Comparison of ENCODE assay signal across 1 cellular context in the genomic region with DNA sequence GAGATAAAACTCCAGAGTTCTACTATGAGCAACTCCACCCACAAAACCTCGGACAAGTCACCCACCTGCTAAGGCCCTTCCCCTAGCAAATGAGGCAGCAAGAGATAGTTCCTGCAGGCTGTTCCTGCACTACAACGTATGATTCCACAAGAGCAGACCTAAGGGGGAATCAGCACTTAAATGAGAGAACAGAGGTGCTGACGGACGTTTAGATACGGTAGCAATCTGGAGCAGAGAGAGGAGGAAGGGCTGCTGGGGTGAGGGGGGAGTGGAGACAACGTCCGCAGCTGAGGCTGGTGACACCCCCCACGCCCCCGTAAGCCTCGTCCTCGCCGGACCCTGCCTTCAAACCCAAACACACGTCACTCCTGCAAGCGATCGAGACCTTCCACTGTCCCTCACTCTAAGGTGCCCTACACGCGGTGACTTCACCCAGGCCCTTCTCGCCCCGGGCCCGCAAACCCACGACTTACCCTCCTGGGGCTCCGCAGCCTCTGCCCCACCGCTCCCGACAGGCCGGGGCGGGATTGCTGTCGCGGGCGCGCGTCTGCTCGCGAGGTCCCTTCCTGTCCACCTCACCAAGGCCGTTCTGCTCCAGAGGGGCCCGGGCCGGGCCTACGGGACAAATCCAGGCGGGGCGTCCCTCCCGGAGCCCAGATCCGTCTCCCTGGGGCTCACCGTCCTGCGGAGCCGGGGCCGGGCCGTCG.
A peak's percentile ranks its signal among the peaks of the same experiment; 100 is the strongest.
TF ChIP-seq lines count a peak whose summit lies in the region.

No MANE protein-coding gene starts in this region.

TF ChIP-seq in HepG2, 621 proteins besides CTCF, POLR2A, EP300 and RAD21 (continued from another document and continues in another):
- TF ChIP-seq, protein P1, sequence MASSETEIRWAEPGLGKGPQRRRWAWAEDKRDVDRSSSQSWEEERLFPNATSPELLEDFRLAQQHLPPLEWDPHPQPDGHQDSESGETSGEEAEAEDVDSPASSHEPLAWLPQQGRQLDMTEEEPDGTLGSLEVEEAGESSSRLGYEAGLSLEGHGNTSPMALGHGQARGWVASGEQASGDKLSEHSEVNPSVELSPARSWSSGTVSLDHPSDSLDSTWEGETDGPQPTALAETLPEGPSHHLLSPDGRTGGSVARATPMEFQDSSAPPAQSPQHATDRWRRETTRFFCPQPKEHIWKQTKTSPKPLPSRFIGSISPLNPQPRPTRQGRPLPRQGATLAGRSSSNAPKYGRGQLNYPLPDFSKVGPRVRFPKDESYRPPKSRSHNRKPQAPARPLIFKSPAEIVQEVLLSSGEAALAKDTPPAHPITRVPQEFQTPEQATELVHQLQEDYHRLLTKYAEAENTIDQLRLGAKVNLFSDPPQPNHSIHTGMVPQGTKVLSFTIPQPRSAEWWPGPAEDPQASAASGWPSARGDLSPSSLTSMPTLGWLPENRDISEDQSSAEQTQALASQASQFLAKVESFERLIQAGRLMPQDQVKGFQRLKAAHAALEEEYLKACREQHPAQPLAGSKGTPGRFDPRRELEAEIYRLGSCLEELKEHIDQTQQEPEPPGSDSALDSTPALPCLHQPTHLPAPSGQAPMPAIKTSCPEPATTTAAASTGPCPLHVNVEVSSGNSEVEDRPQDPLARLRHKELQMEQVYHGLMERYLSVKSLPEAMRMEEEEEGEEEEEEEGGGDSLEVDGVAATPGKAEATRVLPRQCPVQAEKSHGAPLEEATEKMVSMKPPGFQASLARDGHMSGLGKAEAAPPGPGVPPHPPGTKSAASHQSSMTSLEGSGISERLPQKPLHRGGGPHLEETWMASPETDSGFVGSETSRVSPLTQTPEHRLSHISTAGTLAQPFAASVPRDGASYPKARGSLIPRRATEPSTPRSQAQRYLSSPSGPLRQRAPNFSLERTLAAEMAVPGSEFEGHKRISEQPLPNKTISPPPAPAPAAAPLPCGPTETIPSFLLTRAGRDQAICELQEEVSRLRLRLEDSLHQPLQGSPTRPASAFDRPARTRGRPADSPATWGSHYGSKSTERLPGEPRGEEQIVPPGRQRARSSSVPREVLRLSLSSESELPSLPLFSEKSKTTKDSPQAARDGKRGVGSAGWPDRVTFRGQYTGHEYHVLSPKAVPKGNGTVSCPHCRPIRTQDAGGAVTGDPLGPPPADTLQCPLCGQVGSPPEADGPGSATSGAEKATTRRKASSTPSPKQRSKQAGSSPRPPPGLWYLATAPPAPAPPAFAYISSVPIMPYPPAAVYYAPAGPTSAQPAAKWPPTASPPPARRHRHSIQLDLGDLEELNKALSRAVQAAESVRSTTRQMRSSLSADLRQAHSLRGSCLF (CRISPR knock-in tag; IDR thresholded peaks at IDR 0.05; ENCODE audit: borderline replicate concordance) = no peak
- TF ChIP-seq HIVEP1 (CRISPR knock-in tag; IDR thresholded peaks at IDR 0.05) = no peak
- TF ChIP-seq THYN1 (CRISPR knock-in tag; IDR thresholded peaks at IDR 0.05; ENCODE audit: borderline replicate concordance, low read depth) = no peak
- no peak for TF ChIP-seq ZNF562 (CRISPR knock-in tag; IDR thresholded peaks at IDR 0.05; ENCODE audit: borderline replicate concordance)
- no peak for TF ChIP-seq KAT8 (CRISPR knock-in tag; IDR thresholded peaks at IDR 0.05)
- TF ChIP-seq BCL6 (CRISPR knock-in tag; IDR thresholded peaks at IDR 0.05) = no peak
- TF ChIP-seq GABPB1 (CRISPR knock-in tag; IDR thresholded peaks at IDR 0.05) = no peak
- TF ChIP-seq, protein P2, sequence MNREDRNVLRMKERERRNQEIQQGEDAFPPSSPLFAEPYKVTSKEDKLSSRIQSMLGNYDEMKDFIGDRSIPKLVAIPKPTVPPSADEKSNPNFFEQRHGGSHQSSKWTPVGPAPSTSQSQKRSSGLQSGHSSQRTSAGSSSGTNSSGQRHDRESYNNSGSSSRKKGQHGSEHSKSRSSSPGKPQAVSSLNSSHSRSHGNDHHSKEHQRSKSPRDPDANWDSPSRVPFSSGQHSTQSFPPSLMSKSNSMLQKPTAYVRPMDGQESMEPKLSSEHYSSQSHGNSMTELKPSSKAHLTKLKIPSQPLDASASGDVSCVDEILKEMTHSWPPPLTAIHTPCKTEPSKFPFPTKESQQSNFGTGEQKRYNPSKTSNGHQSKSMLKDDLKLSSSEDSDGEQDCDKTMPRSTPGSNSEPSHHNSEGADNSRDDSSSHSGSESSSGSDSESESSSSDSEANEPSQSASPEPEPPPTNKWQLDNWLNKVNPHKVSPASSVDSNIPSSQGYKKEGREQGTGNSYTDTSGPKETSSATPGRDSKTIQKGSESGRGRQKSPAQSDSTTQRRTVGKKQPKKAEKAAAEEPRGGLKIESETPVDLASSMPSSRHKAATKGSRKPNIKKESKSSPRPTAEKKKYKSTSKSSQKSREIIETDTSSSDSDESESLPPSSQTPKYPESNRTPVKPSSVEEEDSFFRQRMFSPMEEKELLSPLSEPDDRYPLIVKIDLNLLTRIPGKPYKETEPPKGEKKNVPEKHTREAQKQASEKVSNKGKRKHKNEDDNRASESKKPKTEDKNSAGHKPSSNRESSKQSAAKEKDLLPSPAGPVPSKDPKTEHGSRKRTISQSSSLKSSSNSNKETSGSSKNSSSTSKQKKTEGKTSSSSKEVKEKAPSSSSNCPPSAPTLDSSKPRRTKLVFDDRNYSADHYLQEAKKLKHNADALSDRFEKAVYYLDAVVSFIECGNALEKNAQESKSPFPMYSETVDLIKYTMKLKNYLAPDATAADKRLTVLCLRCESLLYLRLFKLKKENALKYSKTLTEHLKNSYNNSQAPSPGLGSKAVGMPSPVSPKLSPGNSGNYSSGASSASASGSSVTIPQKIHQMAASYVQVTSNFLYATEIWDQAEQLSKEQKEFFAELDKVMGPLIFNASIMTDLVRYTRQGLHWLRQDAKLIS (CRISPR knock-in tag; IDR thresholded peaks at IDR 0.05) = no peak
- TF ChIP-seq, protein P3, sequence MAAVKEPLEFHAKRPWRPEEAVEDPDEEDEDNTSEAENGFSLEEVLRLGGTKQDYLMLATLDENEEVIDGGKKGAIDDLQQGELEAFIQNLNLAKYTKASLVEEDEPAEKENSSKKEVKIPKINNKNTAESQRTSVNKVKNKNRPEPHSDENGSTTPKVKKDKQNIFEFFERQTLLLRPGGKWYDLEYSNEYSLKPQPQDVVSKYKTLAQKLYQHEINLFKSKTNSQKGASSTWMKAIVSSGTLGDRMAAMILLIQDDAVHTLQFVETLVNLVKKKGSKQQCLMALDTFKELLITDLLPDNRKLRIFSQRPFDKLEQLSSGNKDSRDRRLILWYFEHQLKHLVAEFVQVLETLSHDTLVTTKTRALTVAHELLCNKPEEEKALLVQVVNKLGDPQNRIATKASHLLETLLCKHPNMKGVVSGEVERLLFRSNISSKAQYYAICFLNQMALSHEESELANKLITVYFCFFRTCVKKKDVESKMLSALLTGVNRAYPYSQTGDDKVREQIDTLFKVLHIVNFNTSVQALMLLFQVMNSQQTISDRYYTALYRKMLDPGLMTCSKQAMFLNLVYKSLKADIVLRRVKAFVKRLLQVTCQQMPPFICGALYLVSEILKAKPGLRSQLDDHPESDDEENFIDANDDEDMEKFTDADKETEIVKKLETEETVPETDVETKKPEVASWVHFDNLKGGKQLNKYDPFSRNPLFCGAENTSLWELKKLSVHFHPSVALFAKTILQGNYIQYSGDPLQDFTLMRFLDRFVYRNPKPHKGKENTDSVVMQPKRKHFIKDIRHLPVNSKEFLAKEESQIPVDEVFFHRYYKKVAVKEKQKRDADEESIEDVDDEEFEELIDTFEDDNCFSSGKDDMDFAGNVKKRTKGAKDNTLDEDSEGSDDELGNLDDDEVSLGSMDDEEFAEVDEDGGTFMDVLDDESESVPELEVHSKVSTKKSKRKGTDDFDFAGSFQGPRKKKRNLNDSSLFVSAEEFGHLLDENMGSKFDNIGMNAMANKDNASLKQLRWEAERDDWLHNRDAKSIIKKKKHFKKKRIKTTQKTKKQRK (IDR thresholded peaks at IDR 0.05; ENCODE audit: low read length) = no peak
- TF ChIP-seq, protein P4, sequence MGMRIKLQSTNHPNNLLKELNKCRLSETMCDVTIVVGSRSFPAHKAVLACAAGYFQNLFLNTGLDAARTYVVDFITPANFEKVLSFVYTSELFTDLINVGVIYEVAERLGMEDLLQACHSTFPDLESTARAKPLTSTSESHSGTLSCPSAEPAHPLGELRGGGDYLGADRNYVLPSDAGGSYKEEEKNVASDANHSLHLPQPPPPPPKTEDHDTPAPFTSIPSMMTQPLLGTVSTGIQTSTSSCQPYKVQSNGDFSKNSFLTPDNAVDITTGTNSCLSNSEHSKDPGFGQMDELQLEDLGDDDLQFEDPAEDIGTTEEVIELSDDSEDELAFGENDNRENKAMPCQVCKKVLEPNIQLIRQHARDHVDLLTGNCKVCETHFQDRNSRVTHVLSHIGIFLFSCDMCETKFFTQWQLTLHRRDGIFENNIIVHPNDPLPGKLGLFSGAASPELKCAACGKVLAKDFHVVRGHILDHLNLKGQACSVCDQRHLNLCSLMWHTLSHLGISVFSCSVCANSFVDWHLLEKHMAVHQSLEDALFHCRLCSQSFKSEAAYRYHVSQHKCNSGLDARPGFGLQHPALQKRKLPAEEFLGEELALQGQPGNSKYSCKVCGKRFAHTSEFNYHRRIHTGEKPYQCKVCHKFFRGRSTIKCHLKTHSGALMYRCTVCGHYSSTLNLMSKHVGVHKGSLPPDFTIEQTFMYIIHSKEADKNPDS (CRISPR knock-in tag; IDR thresholded peaks at IDR 0.05) = no peak
- no peak for TF ChIP-seq SMAD9 (CRISPR knock-in tag; IDR thresholded peaks at IDR 0.05)
- TF ChIP-seq CBX1 (IDR thresholded peaks at IDR 0.05; ENCODE audit: low read depth) = no peak
- 0 out of 2 replicates have a peak, but pooled peaks have one; percentile 8 for TF ChIP-seq CAMTA2 (CRISPR knock-in tag; IDR thresholded peaks at IDR 0.05; ENCODE audit: borderline replicate concordance)
- no peak for TF ChIP-seq RFX5 (IDR thresholded peaks at IDR 0.05; ENCODE audit: low read depth, low read length)
- no peak for TF ChIP-seq ZNF792 (CRISPR knock-in tag; IDR thresholded peaks at IDR 0.05)
- no peak for TF ChIP-seq HDAC2 (CRISPR knock-in tag; IDR thresholded peaks at IDR 0.05)
- no peak for TF ChIP-seq EEA1 (CRISPR knock-in tag; IDR thresholded peaks at IDR 0.05; ENCODE audit: borderline replicate concordance)
- no peak for TF ChIP-seq GPN1 (CRISPR knock-in tag; IDR thresholded peaks at IDR 0.05; ENCODE audit: borderline replicate concordance)
- no peak for TF ChIP-seq EHMT2 (IDR thresholded peaks at IDR 0.05; ENCODE audit: borderline replicate concordance, low read depth, low read length)
- TF ChIP-seq ARNT2 (CRISPR knock-in tag; IDR thresholded peaks at IDR 0.05; ENCODE audit: low read depth) = peak; percentile 21; the same call in 1 of the 2 replicates
- no peak for TF ChIP-seq ZNF552 (CRISPR knock-in tag; IDR thresholded peaks at IDR 0.05; ENCODE audit: borderline replicate concordance)
- TF ChIP-seq, protein P5, sequence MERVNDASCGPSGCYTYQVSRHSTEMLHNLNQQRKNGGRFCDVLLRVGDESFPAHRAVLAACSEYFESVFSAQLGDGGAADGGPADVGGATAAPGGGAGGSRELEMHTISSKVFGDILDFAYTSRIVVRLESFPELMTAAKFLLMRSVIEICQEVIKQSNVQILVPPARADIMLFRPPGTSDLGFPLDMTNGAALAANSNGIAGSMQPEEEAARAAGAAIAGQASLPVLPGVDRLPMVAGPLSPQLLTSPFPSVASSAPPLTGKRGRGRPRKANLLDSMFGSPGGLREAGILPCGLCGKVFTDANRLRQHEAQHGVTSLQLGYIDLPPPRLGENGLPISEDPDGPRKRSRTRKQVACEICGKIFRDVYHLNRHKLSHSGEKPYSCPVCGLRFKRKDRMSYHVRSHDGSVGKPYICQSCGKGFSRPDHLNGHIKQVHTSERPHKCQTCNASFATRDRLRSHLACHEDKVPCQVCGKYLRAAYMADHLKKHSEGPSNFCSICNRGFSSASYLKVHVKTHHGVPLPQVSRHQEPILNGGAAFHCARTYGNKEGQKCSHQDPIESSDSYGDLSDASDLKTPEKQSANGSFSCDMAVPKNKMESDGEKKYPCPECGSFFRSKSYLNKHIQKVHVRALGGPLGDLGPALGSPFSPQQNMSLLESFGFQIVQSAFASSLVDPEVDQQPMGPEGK (CRISPR knock-in tag; IDR thresholded peaks at IDR 0.05) = 0 out of 2 replicates have a peak, but pooled peaks have one; percentile 24
- no peak for TF ChIP-seq ZNF468 (CRISPR knock-in tag; IDR thresholded peaks at IDR 0.05)
- TF ChIP-seq FOXP1 (IDR thresholded peaks at IDR 0.05) = no peak
- no peak for TF ChIP-seq FOXP1 (CRISPR knock-in tag; IDR thresholded peaks at IDR 0.05)
- TF ChIP-seq ZNF776 (CRISPR knock-in tag; IDR thresholded peaks at IDR 0.05) = peak; percentile 19; the same call in 1 of the 2 replicates
- no peak for TF ChIP-seq ZNF180 (CRISPR knock-in tag; IDR thresholded peaks at IDR 0.05; ENCODE audit: borderline replicate concordance, low read depth)
- no peak for TF ChIP-seq KDM6A (CRISPR knock-in tag; IDR thresholded peaks at IDR 0.05; ENCODE audit: low read depth)
- TF ChIP-seq KDM4B (CRISPR knock-in tag; IDR thresholded peaks at IDR 0.05) = no peak
- no peak for TF ChIP-seq FOXC1 (CRISPR knock-in tag; IDR thresholded peaks at IDR 0.05; ENCODE audit: borderline replicate concordance)
- no peak for TF ChIP-seq PCBP1 (IDR thresholded peaks at IDR 0.05; ENCODE audit: borderline replicate concordance, low read depth, low read length)
- TF ChIP-seq TBP (CRISPR knock-in tag; IDR thresholded peaks at IDR 0.05) = no peak
- TF ChIP-seq, protein P6, sequence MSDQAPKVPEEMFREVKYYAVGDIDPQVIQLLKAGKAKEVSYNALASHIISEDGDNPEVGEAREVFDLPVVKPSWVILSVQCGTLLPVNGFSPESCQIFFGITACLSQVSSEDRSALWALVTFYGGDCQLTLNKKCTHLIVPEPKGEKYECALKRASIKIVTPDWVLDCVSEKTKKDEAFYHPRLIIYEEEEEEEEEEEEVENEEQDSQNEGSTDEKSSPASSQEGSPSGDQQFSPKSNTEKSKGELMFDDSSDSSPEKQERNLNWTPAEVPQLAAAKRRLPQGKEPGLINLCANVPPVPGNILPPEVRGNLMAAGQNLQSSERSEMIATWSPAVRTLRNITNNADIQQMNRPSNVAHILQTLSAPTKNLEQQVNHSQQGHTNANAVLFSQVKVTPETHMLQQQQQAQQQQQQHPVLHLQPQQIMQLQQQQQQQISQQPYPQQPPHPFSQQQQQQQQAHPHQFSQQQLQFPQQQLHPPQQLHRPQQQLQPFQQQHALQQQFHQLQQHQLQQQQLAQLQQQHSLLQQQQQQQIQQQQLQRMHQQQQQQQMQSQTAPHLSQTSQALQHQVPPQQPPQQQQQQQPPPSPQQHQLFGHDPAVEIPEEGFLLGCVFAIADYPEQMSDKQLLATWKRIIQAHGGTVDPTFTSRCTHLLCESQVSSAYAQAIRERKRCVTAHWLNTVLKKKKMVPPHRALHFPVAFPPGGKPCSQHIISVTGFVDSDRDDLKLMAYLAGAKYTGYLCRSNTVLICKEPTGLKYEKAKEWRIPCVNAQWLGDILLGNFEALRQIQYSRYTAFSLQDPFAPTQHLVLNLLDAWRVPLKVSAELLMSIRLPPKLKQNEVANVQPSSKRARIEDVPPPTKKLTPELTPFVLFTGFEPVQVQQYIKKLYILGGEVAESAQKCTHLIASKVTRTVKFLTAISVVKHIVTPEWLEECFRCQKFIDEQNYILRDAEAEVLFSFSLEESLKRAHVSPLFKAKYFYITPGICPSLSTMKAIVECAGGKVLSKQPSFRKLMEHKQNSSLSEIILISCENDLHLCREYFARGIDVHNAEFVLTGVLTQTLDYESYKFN (CRISPR knock-in tag; conservative IDR thresholded peaks at IDR 0.05) = no peak
